In genomic region chr9:16985559-16986348, GRCh38 we compare ENCODE assay signal across 14 cellular contexts.
A peak's percentile ranks its signal among the peaks of the same experiment; 100 is the strongest.
DNase-seq lines count a peak whose midpoint lies in the region; ATAC-seq, FAIRE-seq and TF ChIP-seq lines count a peak whose summit lies in the region.
"Had no signal": no experiment of that assay in that cellular context is flagged by ENCODE, and none has a peak within 500 bp of the region (broad histone marks: within the 10 kb centered on the region; RNA-seq: fewer than 3 reads in every experiment).

No MANE protein-coding gene starts in this region.

- H3K9ac ChIP-seq in endothelial cell of umbilical vein (replicated peaks; ENCODE audit: extremely low read depth, insufficient read depth, low read length), result no peak overlapping the region

- POLR2A ChIA-PET in A549 (lab: Yijun Ruan, JAX) (no interaction called here), endothelial cell of umbilical vein (lab: Charles Lee) (no interaction called here), MCF 10A (lab: Yijun Ruan, JAX) (no interaction called here)

- CTCF ChIA-PET in A549 (lab: Yijun Ruan, JAX) (interaction anchor here (1.6 kb wide), 1 partner anchor 13 kb away, joined by 4 read pairs; no protein-coding TSS in a partner anchor), endothelial cell of umbilical vein (lab: Charles Lee) (no interaction called here), MCF 10A (lab: Yijun Ruan, JAX) (interaction anchor here (0.6 to 1.3 kb wide), 2 partner anchors 14 to 22 kb away, joined by 3 read pairs; no protein-coding TSS in a partner anchor)

- no peaks in the 10 kb centered on the region for H4K20me1 ChIP-seq in endothelial cell of umbilical vein (replicated peaks; ENCODE audit: control insufficient read depth, extremely low read depth, insufficient read depth, low read length)

- H3K9me3 Mint-ChIP-seq in HFFc6, result no peaks in the 10 kb centered on the region
- no peaks in the 10 kb centered on the region for H3K9me3 Mint-ChIP-seq in MCF 10A (ENCODE audit: unreplicated experiment)

- H2AFZ ChIP-seq in endothelial cell of umbilical vein (ENCODE audit: low read depth, low read length), result peak overlapping the region; percentile 6

- no peak for TF ChIP-seq POLR2A in A549 (IDR thresholded peaks at IDR 0.05; ENCODE audit: low read length)
- no peak for TF ChIP-seq POLR2A in endothelial cell of umbilical vein (IDR thresholded peaks at IDR 0.05; ENCODE audit: low read depth, low read length)

- DNase-seq in A549 (ENCODE audit: low read depth in 1 of 2, low spot score in 1 of 2) (peak in 1 of 2 experiments; percentile 19), HFFc6 (peak; percentile 59), endothelial cell of umbilical vein (ENCODE audit: low read depth, low spot score) (peak; percentile 48), myocyte (ENCODE audit: low read depth) (peak; percentile 39), SK-N-DZ (ENCODE audit: low spot score) (no peak), MCF 10A (ENCODE audit: unreplicated experiment) (no peak), NCI-H2227 treated with DMSO at 0.1 percent for 48 hours (lab: John Stamatoyannopoulos, UW) (no peak), OCI-M2 (lab: John Stamatoyannopoulos, UW; ENCODE audit: unreplicated experiment) (no peak)
- DNase-seq: activated CD8-positive, alpha-beta memory T cell treated with anti-CD3 and anti-CD28 coated beads for 24 hours; effector memory CD4-positive, alpha-beta T cell; NCI-H2081; T1000 had no signal

- WGBS in A549 (ENCODE audit: missing lambda C conversion rate), result 62% methylated on average over 12 of the region's 12 CpGs

- H3K79me2 ChIP-seq in endothelial cell of umbilical vein (ENCODE audit: control insufficient read depth, insufficient read depth, low read length), result no peaks in the 10 kb centered on the region

- H3K27me3 Mint-ChIP-seq in HFFc6 (ENCODE audit: insufficient read depth), result peaks cover 2% of the 10 kb centered on the region; the same call in 1 of the 2 replicates
- no peaks in the 10 kb centered on the region for H3K27me3 Mint-ChIP-seq in MCF 10A (ENCODE audit: insufficient read depth, unreplicated experiment)

- H3K4me3 Mint-ChIP-seq in HFFc6 (peak overlapping the region; percentile 62), MCF 10A (ENCODE audit: unreplicated experiment) (no peak overlapping the region)
- H3K4me3 Mint-ChIP-seq: stimulated activated effector memory CD8-positive, alpha-beta T cell treated with anti-CD3 and anti-CD28 coated beads, Interleukin-12 subunit alpha, Interleukin-12 subunit beta, amount 100 ng/mL, for 72 hours had no signal

- H3K36me3 ChIP-seq in endothelial cell of umbilical vein (ENCODE audit: control insufficient read depth in 2 of 2, extremely low read depth in 1 of 2, insufficient read depth in 2 of 2, low read length in 2 of 2), result no peaks in the 10 kb centered on the region

- H3K4me3 ChIP-seq in A549 (no peak overlapping the region), endothelial cell of umbilical vein (replicated peaks in 1 of 3; ENCODE audit: insufficient read depth in 1 of 3, low read depth in 1 of 3, low read length in 3 of 3) (no peak overlapping the region)

- TF ChIP-seq CTCF in A549 (IDR thresholded peaks at IDR 0.05) (no peak), HFFc6 (IDR thresholded peaks at IDR 0.05) (no peak), endothelial cell of umbilical vein (IDR thresholded peaks at IDR 0.05; ENCODE audit: extremely low read depth in 1 of 2, insufficient read depth in 1 of 2, low read depth in 1 of 2, low read length in 2 of 2) (no peak), MCF 10A (IDR thresholded peaks at IDR 0.05; ENCODE audit: unreplicated experiment) (no peak)

- H3K9me1 ChIP-seq in endothelial cell of umbilical vein (replicated peaks; ENCODE audit: control insufficient read depth, extremely low read depth, insufficient read depth, low read length), result no peaks in the 10 kb centered on the region

- no peak for FAIRE-seq in A549 (lab: Jason Lieb, UNC)
- FAIRE-seq in endothelial cell of umbilical vein (lab: Jason Lieb, UNC), result peak; percentile 15
- FAIRE-seq: G401.6 had no signal

- TF ChIP-seq EP300 in A549 (IDR thresholded peaks at IDR 0.05), result no peak

- dilution Hi-C loops in endothelial cell of umbilical vein (cut with MboI; ENCODE audit: extremely low pct_ligation_motif_present, low sequenced_read_pairs), result no loop called here

- no peak for TF ChIP-seq RAD21 in A549 (conservative IDR thresholded peaks at IDR 0.05 in 1 of 2, IDR thresholded peaks at IDR 0.05 in 1 of 2)

- BruUV-seq in endothelial cell of umbilical vein (replicated peaks; lab: Mats Ljungman, UMichigan), result no TSS peak
- no TSS peak for BruUV-seq in MCF 10A (replicated peaks; lab: Mats Ljungman, UMichigan)

- intact Hi-C loops in endothelial cell of umbilical vein (cut with micrococcal nuclease), result no loop called here
- intact Hi-C loops in MCF 10A (cut with micrococcal nuclease), result no loop called here

- no peaks in the 10 kb centered on the region for H3K36me3 Mint-ChIP-seq in HFFc6 (ENCODE audit: low read depth)
- H3K36me3 Mint-ChIP-seq in MCF 10A (ENCODE audit: insufficient read depth, unreplicated experiment), result no peaks in the 10 kb centered on the region
- H3K36me3 Mint-ChIP-seq: stimulated activated effector memory CD8-positive, alpha-beta T cell treated with anti-CD3 and anti-CD28 coated beads, Interleukin-12 subunit alpha, Interleukin-12 subunit beta, amount 100 ng/mL, for 72 hours had no signal

- ATAC-seq in A549, result peak in 1 of 2 experiments; percentile 52; a peak in 2 of 6 replicates
- ATAC-seq: stimulated activated effector memory CD8-positive, alpha-beta T cell treated with anti-CD3 and anti-CD28 coated beads, Interleukin-12 subunit alpha, Interleukin-12 subunit beta, amount 100 ng/mL, for 72 hours had no signal

- H3K4me1 ChIP-seq in A549, result peaks cover 4% of the 10 kb centered on the region; the same call in 1 of the 3 replicates
- no peaks in the 10 kb centered on the region for H3K4me1 ChIP-seq in endothelial cell of umbilical vein (ENCODE audit: control insufficient read depth, extremely low read depth, insufficient read depth, low read length)

- H3K27ac ChIP-seq in A549 (0 out of 6 replicates have a peak overlapping the region, but pooled peaks of 1 of the 2 experiments have one; percentile 13), endothelial cell of umbilical vein (ENCODE audit: insufficient read depth, low read depth, low read length) (no peak overlapping the region)

- no peaks in the 10 kb centered on the region for H3K9me3 ChIP-seq in A549
- no peaks in the 10 kb centered on the region for H3K9me3 ChIP-seq in endothelial cell of umbilical vein (replicated peaks; ENCODE audit: control insufficient read depth, insufficient read depth, low read length)

- no peaks in the 10 kb centered on the region for H3K27me3 ChIP-seq in endothelial cell of umbilical vein (ENCODE audit: control insufficient read depth in 2 of 2, insufficient read depth in 2 of 2, low read length in 2 of 2)

- peaks cover 30% of the 10 kb centered on the region for H3K4me1 Mint-ChIP-seq in HFFc6 (ENCODE audit: low read depth)
- H3K4me1 Mint-ChIP-seq in MCF 10A (ENCODE audit: insufficient read depth, unreplicated experiment), result peaks cover 6% of the 10 kb centered on the region
- H3K4me1 Mint-ChIP-seq: stimulated activated effector memory CD8-positive, alpha-beta T cell treated with anti-CD3 and anti-CD28 coated beads, Interleukin-12 subunit alpha, Interleukin-12 subunit beta, amount 100 ng/mL, for 72 hours had no signal

- peak overlapping the region; percentile 22; the same call in 1 of the 3 replicates for H3K4me2 ChIP-seq in A549
- no peak overlapping the region for H3K4me2 ChIP-seq in endothelial cell of umbilical vein (ENCODE audit: insufficient read depth, low read length)

- H3K27ac Mint-ChIP-seq in HFFc6, result peak overlapping the region; percentile 93
- no peak overlapping the region for H3K27ac Mint-ChIP-seq in MCF 10A (ENCODE audit: low read depth, unreplicated experiment)
- H3K27ac Mint-ChIP-seq: stimulated activated effector memory CD8-positive, alpha-beta T cell treated with anti-CD3 and anti-CD28 coated beads, Interleukin-12 subunit alpha, Interleukin-12 subunit beta, amount 100 ng/mL, for 72 hours had no signal

TF ChIP-seq in endothelial cell of umbilical vein, 7 proteins besides CTCF, POLR2A, EP300 and RAD21:
- TF ChIP-seq MAX (IDR thresholded peaks at IDR 0.05; ENCODE audit: insufficient read depth, insufficient read length) (no peak), FOS (IDR thresholded peaks at IDR 0.05; ENCODE audit: borderline replicate concordance, insufficient read depth, low read length) (no peak), POLR2AphosphoS5 (IDR thresholded peaks at IDR 0.05; ENCODE audit: insufficient read depth, low read depth, low read length) (no peak), MYC (IDR thresholded peaks at IDR 0.05; ENCODE audit: low read depth, low read length) (no peak), GATA2 (IDR thresholded peaks at IDR 0.05; ENCODE audit: insufficient read depth, insufficient read length, low read depth, low read length) (no peak), EZH2 (IDR thresholded peaks at IDR 0.05; ENCODE audit: borderline replicate concordance, low read depth, low read length, severe bottlenecking) (no peak), JUN (IDR thresholded peaks at IDR 0.05; ENCODE audit: borderline replicate concordance, insufficient read depth, insufficient read length, low read depth) (no peak)
TF ChIP-seq in endothelial cell of umbilical vein: peak in this region for 0.

Comparison
In these comparisons a context has a peak if more than half of its experiments do, and no peak if none do; other contexts are left out.
1. DNase-seq: peak in HFFc6 (single experiment), endothelial cell of umbilical vein (single experiment) and myocyte (single experiment); none in SK-N-DZ (single experiment), MCF 10A (single experiment), NCI-H2227 treated with DMSO at 0.1 percent for 48 hours (single experiment) and OCI-M2 (single experiment).